ENCODE assay signal across 3 cellular contexts in genomic region chr19:2197270-2197669, GRCh38.
TF ChIP-seq lines count a peak whose summit lies in the region.

No MANE protein-coding gene starts in this region.

TF ChIP-seq in IMR-90, 13 proteins besides CTCF, POLR2A, EP300 and RAD21:
- no peak for TF ChIP-seq USF2 (IDR thresholded peaks at IDR 0.05; ENCODE audit: low read depth, low read length)
- TF ChIP-seq MXI1 (IDR thresholded peaks at IDR 0.05; ENCODE audit: borderline replicate concordance, low read depth, low read length) = no peak
- no peak for TF ChIP-seq RFX5 (IDR thresholded peaks at IDR 0.05; ENCODE audit: low read depth, low read length)
- TF ChIP-seq CHD1 (IDR thresholded peaks at IDR 0.05; ENCODE audit: low read depth, low read length) = no peak
- no peak for TF ChIP-seq BHLHE40 (IDR thresholded peaks at IDR 0.05; ENCODE audit: low read depth, low read length)
- TF ChIP-seq MAFK (IDR thresholded peaks at IDR 0.05; ENCODE audit: low read depth, low read length) = no peak
- TF ChIP-seq RCOR1 (IDR thresholded peaks at IDR 0.05; ENCODE audit: insufficient replicate concordance, low read length) = no peak
- no peak for TF ChIP-seq FOS (IDR thresholded peaks at IDR 0.05; ENCODE audit: low read depth, low read length)

TF ChIP-seq in H1, 55 proteins besides CTCF, POLR2A, EP300 and RAD21:
- TF ChIP-seq POU5F1 (IDR thresholded peaks at IDR 0.05; ENCODE audit: low read depth, low read length) = no peak
- no peak for TF ChIP-seq EZH2 (IDR thresholded peaks at IDR 0.05; ENCODE audit: low read depth, low read length, severe bottlenecking)
- no peak for TF ChIP-seq TCF12 (IDR thresholded peaks at IDR 0.05; ENCODE audit: low read depth, low read length)
- TF ChIP-seq TBP (IDR thresholded peaks at IDR 0.05; ENCODE audit: low read depth, low read length) = no peak
- no peak for TF ChIP-seq CHD1 (IDR thresholded peaks at IDR 0.05; ENCODE audit: low read depth, low read length)
- no peak for TF ChIP-seq NRF1 (IDR thresholded peaks at IDR 0.05; ENCODE audit: low read depth, low read length)
- no peak for TF ChIP-seq RXRA (IDR thresholded peaks at IDR 0.05; ENCODE audit: insufficient read depth, low read depth, low read length)

TF ChIP-seq in GM12891, 5 proteins besides CTCF, POLR2A, EP300 and RAD21:
- no peak for TF ChIP-seq POU2F2 (IDR thresholded peaks at IDR 0.05; ENCODE audit: low read depth, low read length)
- no peak for TF ChIP-seq TAF1 (IDR thresholded peaks at IDR 0.05; ENCODE audit: low read depth, low read length)
- TF ChIP-seq POLR2AphosphoS5 (IDR thresholded peaks at IDR 0.05; ENCODE audit: low read depth, low read length) = no peak
- no peak for TF ChIP-seq SPI1 (IDR thresholded peaks at IDR 0.05; ENCODE audit: low read depth, low read length)
- TF ChIP-seq PAX5 (IDR thresholded peaks at IDR 0.05; ENCODE audit: insufficient read depth, low read length, severe bottlenecking) = no peak
